In genomic region chr5:13985736-13986418, GRCh38 we compare ENCODE assay signal across 13 cellular contexts. TPM values are rescaled to one million over a fixed set of nuclear protein-coding genes. Genes with fewer than 3 reads are reported as not detected.
A peak's percentile ranks its signal among the peaks of the same experiment; 100 is the strongest.
DNase-seq lines count a peak whose midpoint lies in the region; ATAC-seq, FAIRE-seq and TF ChIP-seq lines count a peak whose summit lies in the region.
"Had no signal": no experiment of that assay in that cellular context is flagged by ENCODE, and none has a peak within 500 bp of the region (broad histone marks: within the 10 kb centered on the region; RNA-seq: fewer than 3 reads in every experiment).

No MANE protein-coding gene starts in this region.

- H3K9ac ChIP-seq in HepG2 (ENCODE audit: insufficient read depth, low read depth, low read length): no peak overlapping the region

- H3K4me1 ChIP-seq in HepG2 (ENCODE audit: insufficient read depth, low read length): no peaks in the 10 kb centered on the region
- no peaks in the 10 kb centered on the region for H3K4me1 ChIP-seq in naive thymus-derived CD4-positive, alpha-beta T cell (ENCODE audit: control insufficient read depth in 2 of 2, insufficient read depth in 2 of 2, low read length in 2 of 2)

- no peak for TF ChIP-seq POLR2A in HepG2 (IDR thresholded peaks at IDR 0.05; ENCODE audit: insufficient read depth in 1 of 2, low read depth in 2 of 2, low read length in 2 of 2)

- no peaks in the 10 kb centered on the region for H3K4me1 Mint-ChIP-seq in naive thymus-derived CD4-positive, alpha-beta T cell
- H3K4me1 Mint-ChIP-seq in type B pancreatic cell (ENCODE audit: unreplicated experiment): peaks cover 4% of the 10 kb centered on the region

- peak; percentile 57 for DNase-seq in AG09309 (ENCODE audit: low read depth)
- peak; percentile 97 for DNase-seq in LHCN-M2 (ENCODE audit: low read depth)
- DNase-seq in brain pericyte (ENCODE audit: low read depth, low spot score): peak; percentile 67
- DNase-seq in HepG2 (ENCODE audit: low spot score): peak; percentile 42
- no peak for DNase-seq in naive thymus-derived CD4-positive, alpha-beta T cell
- DNase-seq in mucosa of gallbladder (ENCODE audit: low spot score): no peak
- no peak for DNase-seq in type B pancreatic cell (ENCODE audit: extremely low spot score, unreplicated experiment)
- no peak for DNase-seq in GDM1 (lab: John Stamatoyannopoulos, UW)
- DNase-seq: activated gamma-delta T cell, KBM-7, NCI-H524 treated with DMSO at 0.1 percent for 48 hours had no signal

- peak; percentile 63 for ATAC-seq in HepG2
- no peak for ATAC-seq in naive thymus-derived CD4-positive, alpha-beta T cell

- H3K27ac ChIP-seq in HepG2 (ENCODE audit: extremely low read length, insufficient read depth, low read length): no peak overlapping the region
- H3K27ac ChIP-seq in naive thymus-derived CD4-positive, alpha-beta T cell (ENCODE audit: low read depth, low read length): no peak overlapping the region
- H3K27ac ChIP-seq: epithelial cell of prostate had no signal

- whole genome bisulfite sequencing in HepG2 (ENCODE audit: low lambda C conversion rate): 10% methylated on average over 10 of the region's 12 CpGs

- H3K36me3 Mint-ChIP-seq in naive thymus-derived CD4-positive, alpha-beta T cell: no peaks in the 10 kb centered on the region
- H3K36me3 Mint-ChIP-seq in type B pancreatic cell: no peaks in the 10 kb centered on the region

- H3K36me3 ChIP-seq in HepG2 (replicated peaks in 1 of 2; ENCODE audit: control insufficient read depth in 1 of 2, insufficient read depth in 2 of 2, low read length in 2 of 2): no peaks in the 10 kb centered on the region
- no peaks in the 10 kb centered on the region for H3K36me3 ChIP-seq in naive thymus-derived CD4-positive, alpha-beta T cell (ENCODE audit: control insufficient read depth in 2 of 3, insufficient read depth in 3 of 3, low read length in 3 of 3)

- BruUV-seq in HepG2 (replicated peaks; lab: Mats Ljungman, UMichigan): no TSS peak

- peaks cover 0 to 4% of the 10 kb centered on the region in 2 experiments; a peak in 1 of 5 replicates for H3K27me3 ChIP-seq in HepG2 (ENCODE audit: control insufficient read depth in 1 of 2, insufficient read depth in 2 of 2, low read length in 2 of 2)
- H3K27me3 ChIP-seq in naive thymus-derived CD4-positive, alpha-beta T cell (ENCODE audit: control insufficient read depth in 2 of 2, insufficient read depth in 2 of 2, low read length in 2 of 2): no peaks in the 10 kb centered on the region

- no peak overlapping the region for H2AFZ ChIP-seq in HepG2 (ENCODE audit: low read length)

- H4K20me1 ChIP-seq in HepG2 (ENCODE audit: insufficient read depth, low read length): no peaks in the 10 kb centered on the region

- H3K27me3 Mint-ChIP-seq in naive thymus-derived CD4-positive, alpha-beta T cell: peaks cover 0 to 10% (median 4%) of the 10 kb centered on the region in 5 donors
- peaks cover 19% of the 10 kb centered on the region for H3K27me3 Mint-ChIP-seq in type B pancreatic cell

- CTCF ChIA-PET in HepG2 (lab: Yijun Ruan, JAX; ENCODE audit: low intra/inter-chr PET ratio, low total read pairs): no interaction called here
- CTCF ChIA-PET in naive thymus-derived CD4-positive, alpha-beta T cell (lab: Charles Lee): no interaction called here

- no peaks in the 10 kb centered on the region for H3K9me3 ChIP-seq in HepG2 (ENCODE audit: low read length)
- H3K9me3 ChIP-seq in naive thymus-derived CD4-positive, alpha-beta T cell (ENCODE audit: control insufficient read depth in 2 of 3, low read length in 3 of 3): no peaks in the 10 kb centered on the region

- H3K27ac Mint-ChIP-seq in naive thymus-derived CD4-positive, alpha-beta T cell: no peak overlapping the region
- no peak overlapping the region for H3K27ac Mint-ChIP-seq in type B pancreatic cell

- intact Hi-C loops in HepG2 (cut with micrococcal nuclease; ENCODE audit: unreplicated experiment): no loop called here
- intact Hi-C loops in naive thymus-derived CD4-positive, alpha-beta T cell (cut with micrococcal nuclease): loop anchor here (5.0 kb wide), 2 partner anchors 286 to 366 kb away; no protein-coding TSS in a partner anchor

- H3K4me3 ChIP-seq in AG09309 (ENCODE audit: control insufficient read depth, low read depth, low read length): peak overlapping the region; percentile 3; the same call in 1 of the 2 replicates
- no peak overlapping the region for H3K4me3 ChIP-seq in HepG2 (replicated peaks in 1 of 3; ENCODE audit: insufficient read depth in 1 of 3, low read depth in 2 of 3, low read length in 3 of 3)
- no peak overlapping the region for H3K4me3 ChIP-seq in naive thymus-derived CD4-positive, alpha-beta T cell (ENCODE audit: low read length)

- TF ChIP-seq RAD21 in HepG2 (CRISPR knock-in tag; IDR thresholded peaks at IDR 0.05): no peak

- POLR2A ChIA-PET in HepG2 (lab: Yijun Ruan, JAX): no interaction called here
- POLR2A ChIA-PET in naive thymus-derived CD4-positive, alpha-beta T cell (lab: Charles Lee): no interaction called here

- FAIRE-seq in HepG2 (lab: Jason Lieb, UNC): no peak
- FAIRE-seq: D721Med had no signal

- H3K4me3 Mint-ChIP-seq in naive thymus-derived CD4-positive, alpha-beta T cell: no peak overlapping the region
- no peak overlapping the region for H3K4me3 Mint-ChIP-seq in type B pancreatic cell

- TF ChIP-seq CTCF in AG09309 (IDR thresholded peaks at IDR 0.05; ENCODE audit: control insufficient read depth, insufficient read depth, low read depth, low read length, missing control alignments) (no peak), HepG2 (CRISPR knock-in tag; IDR thresholded peaks at IDR 0.05) (no peak), type B pancreatic cell (conservative IDR thresholded peaks at IDR 0.05) (no peak)

- no peaks in the 10 kb centered on the region for H3K79me2 ChIP-seq in HepG2 (ENCODE audit: insufficient read depth, low read length)

- H3K4me2 ChIP-seq in HepG2 (ENCODE audit: low read depth, low read length): no peak overlapping the region

- H3K9me3 Mint-ChIP-seq in naive thymus-derived CD4-positive, alpha-beta T cell: peaks cover 0 to 3% (median 0%) of the 10 kb centered on the region in 11 donors
- H3K9me3 Mint-ChIP-seq in type B pancreatic cell: no peaks in the 10 kb centered on the region

- TF ChIP-seq EP300 in HepG2 (IDR thresholded peaks at IDR 0.05; ENCODE audit: low read depth in 2 of 2, low read length in 2 of 2) (no peak), HepG2 (CRISPR knock-in tag; IDR thresholded peaks at IDR 0.05; ENCODE audit: borderline replicate concordance) (no peak)

- in situ Hi-C loops in HepG2 (cut with HindIII; ENCODE audit: extremely low pct_ligation_motif_present, low pct_unique_long_range_greater_than_20kb): loop anchor here (5.0 to 10.0 kb wide), 4 partner anchors 119 to 659 kb away; no protein-coding TSS in a partner anchor

TF ChIP-seq in HepG2, 621 proteins besides CTCF, POLR2A, EP300 and RAD21:
- TF ChIP-seq ATAD3A (CRISPR knock-in tag; IDR thresholded peaks at IDR 0.05) (no peak), FOSL2 (CRISPR knock-in tag; IDR thresholded peaks at IDR 0.05) (peak; percentile 74)

RNA-seq across cellular contexts. Expression of gene DNAH5, which starts 41.4 kb away (rescaled TPM):
- total RNA-seq in LHCN-M2 (2014; rRNA removed) (0.75 and 1.3 TPM in 2 replicates), HepG2 (2016; rRNA removed; fragmentation: Illumina TruSeq; extraction: Trizol) (0.03 and 0.09 TPM in 2 replicates), mucosa of gallbladder (1.8 TPM), type B pancreatic cell (ENCODE audit: low replicate concordance) (0.43 and 1.2 TPM in 2 replicates)
- polyA plus RNA-seq in LHCN-M2 (2012): 0.79 TPM
- total RNA-seq in HepG2 (2016; cell fraction: cytosol; rRNA removed; fragmentation: Illumina TruSeq; extraction: Trizol; ENCODE audit: low read depth): 0.09 TPM in 1 of 2 replicates, not detected in the other
- 0.01 and 0.09 TPM in 2 replicates for total RNA-seq in HepG2 (2016; cell fraction: insoluble cytoplasmic fraction; rRNA removed; fragmentation: Illumina TruSeq; extraction: Trizol)
- total RNA-seq in HepG2 (2016; cell fraction: membrane; rRNA removed; fragmentation: Illumina TruSeq; extraction: Trizol): 0.09 and 0.10 TPM in 2 replicates
- not detected in 2 replicates for total RNA-seq in HepG2 (2016; cell fraction: nucleus; rRNA removed; fragmentation: Illumina TruSeq; extraction: Trizol)
- 0.09 and 0.12 TPM in 2 replicates for polyA plus RNA-seq in HepG2 (2011; rRNA removed)
- 0.04 and 0.24 TPM in 2 replicates for polyA plus RNA-seq in HepG2 (2011; cell fraction: cytosol; rRNA removed)
- 0.09 TPM in 1 of 2 replicates, not detected in the other for polyA plus RNA-seq in HepG2 (2011; cell fraction: nucleus; rRNA removed)
- 0.12 TPM in 1 of 2 replicates, not detected in the other for polyA plus RNA-seq in HepG2 (2012)
- polyA plus RNA-seq in HepG2 (2016; cell fraction: cytosol; fragmentation: Illumina TruSeq; extraction: Trizol; ENCODE audit: low read depth): not detected in 2 replicates
- polyA plus RNA-seq in HepG2 (2016; cell fraction: insoluble cytoplasmic fraction; fragmentation: Illumina TruSeq; extraction: Trizol; ENCODE audit: low read depth): not detected in 2 replicates
- not detected in 2 replicates for polyA plus RNA-seq in HepG2 (2016; cell fraction: membrane; fragmentation: Illumina TruSeq; extraction: Trizol; ENCODE audit: low read depth)
- polyA plus RNA-seq in HepG2 (2016; cell fraction: nucleus; fragmentation: Illumina TruSeq; extraction: Trizol; ENCODE audit: insufficient read depth, low read depth): 0.08 TPM in 1 of 2 replicates, not detected in the other
- 0.72 TPM in 1 of 2 replicates, not detected in the other for polyA minus RNA-seq in HepG2 (2011; rRNA and poly(A)+ RNA removed; ENCODE audit: low replicate concordance)
- not detected in 2 replicates for polyA minus RNA-seq in HepG2 (2011; cell fraction: cytosol; rRNA and poly(A)+ RNA removed)
- 0.12 and 0.39 TPM in 2 replicates for polyA minus RNA-seq in HepG2 (2011; cell fraction: nucleus; rRNA and poly(A)+ RNA removed)
- not detected for total RNA-seq in naive thymus-derived CD4-positive, alpha-beta T cell
- polyA plus RNA-seq in naive thymus-derived CD4-positive, alpha-beta T cell: not detected

Comparison
In these comparisons a context has a peak if more than half of its experiments do, and no peak if none do; other contexts are left out.
1. DNase-seq: peak in AG09309 (single experiment), LHCN-M2 (single experiment), brain pericyte (single experiment) and HepG2 (single experiment); none in naive thymus-derived CD4-positive, alpha-beta T cell (0 of 9), mucosa of gallbladder (single experiment), type B pancreatic cell (single experiment) and GDM1 (single experiment).